In genomic region chr6:125251516-125252229, GRCh38 we compare ENCODE assay signal across 15 cellular contexts. TPM values are rescaled to one million over a fixed set of nuclear protein-coding genes. Genes with fewer than 3 reads are reported as not detected.
DNase-seq lines count a peak whose midpoint lies in the region; ATAC-seq, FAIRE-seq and TF ChIP-seq lines count a peak whose summit lies in the region.
"Had no signal": no experiment of that assay in that cellular context is flagged by ENCODE, and none has a peak within 500 bp of the region (broad histone marks: within the 10 kb centered on the region; RNA-seq: fewer than 3 reads in every experiment).

No MANE protein-coding gene starts in this region.

- intact Hi-C loops in mucosa of descending colon (cut with DNase I, micrococcal nuclease) (no loop called here), posterior cingulate gyrus (cut with DNase I) (no loop called here)

- H3K27me3 Mint-ChIP-seq in endodermal cell (ENCODE audit: insufficient read depth), result no peaks in the 10 kb centered on the region
- H3K27me3 Mint-ChIP-seq in osteocyte (ENCODE audit: unreplicated experiment), result no peaks in the 10 kb centered on the region

- no peaks in the 10 kb centered on the region for H3K79me2 ChIP-seq in OCI-LY3 (ENCODE audit: low read length)

- H3K4me3 ChIP-seq in OCI-LY3 (ENCODE audit: low read length), result peak overlapping the region; percentile 53
- no peak overlapping the region for H3K4me3 ChIP-seq in endodermal cell (ENCODE audit: low read length)
- H3K4me3 ChIP-seq in mucosa of descending colon, result no peak overlapping the region
- H3K4me3 ChIP-seq: BLaER1 treated with 17β-estradiol and CSF1 and Interleukin-3, amounts not matched to agents 10 nM and 100 nM; right atrium auricular region had no signal

- no peak overlapping the region for H3K27ac ChIP-seq in OCI-LY3 (ENCODE audit: low read length)
- H3K27ac ChIP-seq in endodermal cell (ENCODE audit: low read depth, low read length), result no peak overlapping the region
- H3K27ac ChIP-seq: BLaER1 treated with 17β-estradiol and CSF1 and Interleukin-3, amounts not matched to agents 10 nM and 100 nM; right atrium auricular region had no signal

- TF ChIP-seq CTCF in OCI-LY3 (IDR thresholded peaks at IDR 0.05; ENCODE audit: low read depth, low read length), result no peak
- no peak for TF ChIP-seq CTCF in endodermal cell (conservative IDR thresholded peaks at IDR 0.05)
- TF ChIP-seq CTCF in osteocyte (IDR thresholded peaks at IDR 0.05), result no peak
- TF ChIP-seq CTCF in mucosa of descending colon (IDR thresholded peaks at IDR 0.05), result no peak

- DNase-seq in GM12892 (ENCODE audit: insufficient read length), result no peak
- DNase-seq in endodermal cell, result peak; percentile 59
- no peak for DNase-seq in osteocyte (ENCODE audit: extremely low spot score, unreplicated experiment)
- DNase-seq in mucosa of descending colon, result no peak
- no peak for DNase-seq in posterior cingulate gyrus
- DNase-seq: activated naive CD8-positive, alpha-beta T cell treated with anti-CD3 and anti-CD28 coated beads, Interleukin-2, amount 50 U/mL, for 24 hours; NCI-H1436; NCI-H524; stimulated activated naive CD8-positive, alpha-beta T cell treated with anti-CD3 and anti-CD28 coated beads, Interleukin-15, Interleukin-2, amounts not matched to agents 100 U/mL and 50 U/mL, for 24 hours had no signal

- TF ChIP-seq POLR2A in GM12892 (IDR thresholded peaks at IDR 0.05; ENCODE audit: low read depth, low read length), result no peak

- H3K36me3 ChIP-seq in OCI-LY3 (replicated peaks; ENCODE audit: low read depth, low read length) (no peaks in the 10 kb centered on the region), endodermal cell (ENCODE audit: control insufficient read depth, insufficient read depth, low read length) (no peaks in the 10 kb centered on the region), mucosa of descending colon (ENCODE audit: low read depth) (no peaks in the 10 kb centered on the region)
- H3K36me3 ChIP-seq: BLaER1 treated with 17β-estradiol and CSF1 and Interleukin-3, amounts not matched to agents 10 nM and 100 nM; right atrium auricular region had no signal

- no peaks in the 10 kb centered on the region for H3K27me3 ChIP-seq in OCI-LY3 (ENCODE audit: low read depth, low read length)
- no peaks in the 10 kb centered on the region for H3K27me3 ChIP-seq in endodermal cell (ENCODE audit: control insufficient read depth, insufficient read depth, low read length, poor library complexity, severe bottlenecking)
- H3K27me3 ChIP-seq: BLaER1 treated with 17β-estradiol and CSF1 and Interleukin-3, amounts not matched to agents 10 nM and 100 nM; right atrium auricular region had no signal

- H3K4me1 Mint-ChIP-seq in endodermal cell (peaks cover 9% of the 10 kb centered on the region), osteocyte (ENCODE audit: unreplicated experiment) (peaks cover 35% of the 10 kb centered on the region)
- H3K4me1 Mint-ChIP-seq: activated naive CD8-positive, alpha-beta T cell treated with anti-CD3 and anti-CD28 coated beads, Interleukin-2, amount 50 U/mL, for 24 hours had no signal

- FAIRE-seq in GM12892 (lab: Jason Lieb, UNC), result peak; percentile 61

- H3K36me3 Mint-ChIP-seq in endodermal cell (ENCODE audit: low read depth) (no peaks in the 10 kb centered on the region), osteocyte (ENCODE audit: unreplicated experiment) (no peaks in the 10 kb centered on the region)

- no peaks in the 10 kb centered on the region for H3K9me3 Mint-ChIP-seq in endodermal cell
- no peaks in the 10 kb centered on the region for H3K9me3 Mint-ChIP-seq in osteocyte (ENCODE audit: unreplicated experiment)
- H3K9me3 Mint-ChIP-seq: activated naive CD8-positive, alpha-beta T cell treated with anti-CD3 and anti-CD28 coated beads, Interleukin-2, amount 50 U/mL, for 24 hours had no signal

- H4K20me1 ChIP-seq in OCI-LY3 (ENCODE audit: insufficient read depth, low read length), result no peaks in the 10 kb centered on the region
- H4K20me1 ChIP-seq: BLaER1 treated with 17β-estradiol and CSF1 and Interleukin-3, amounts not matched to agents 10 nM and 100 nM had no signal

- H2AFZ ChIP-seq in OCI-LY3 (ENCODE audit: low read depth, low read length), result peak overlapping the region; percentile 68

- H3K4me1 ChIP-seq in OCI-LY3 (ENCODE audit: low read length), result peaks cover 12% of the 10 kb centered on the region
- no peaks in the 10 kb centered on the region for H3K4me1 ChIP-seq in endodermal cell (ENCODE audit: control insufficient read depth, insufficient read depth, low read length)
- peaks cover 4% of the 10 kb centered on the region for H3K4me1 ChIP-seq in mucosa of descending colon (ENCODE audit: low read depth)
- H3K4me1 ChIP-seq: BLaER1 treated with 17β-estradiol and CSF1 and Interleukin-3, amounts not matched to agents 10 nM and 100 nM had no signal

- H3K27ac Mint-ChIP-seq in endodermal cell (peak overlapping the region; percentile 64), osteocyte (ENCODE audit: unreplicated experiment) (peak overlapping the region; percentile 79)
- H3K27ac Mint-ChIP-seq: activated naive CD8-positive, alpha-beta T cell treated with anti-CD3 and anti-CD28 coated beads, Interleukin-2, amount 50 U/mL, for 24 hours had no signal

- H3K4me2 ChIP-seq in OCI-LY3 (ENCODE audit: low read length), result peak overlapping the region; percentile 65
- H3K4me2 ChIP-seq: BLaER1 treated with 17β-estradiol and CSF1 and Interleukin-3, amounts not matched to agents 10 nM and 100 nM had no signal

- 71 to 75% methylated on average over 6 of the region's 6 CpGs for whole genome bisulfite sequencing in endodermal cell (ENCODE audit: insufficient coverage in 1 of 2, insufficient read length in 1 of 2), 2 experiments

- no peaks in the 10 kb centered on the region for H3K9me3 ChIP-seq in OCI-LY3 (ENCODE audit: insufficient read depth, low read length)
- H3K9me3 ChIP-seq in endodermal cell (ENCODE audit: control insufficient read depth, low read length), result no peaks in the 10 kb centered on the region
- no peaks in the 10 kb centered on the region for H3K9me3 ChIP-seq in mucosa of descending colon
- H3K9me3 ChIP-seq: BLaER1 treated with 17β-estradiol and CSF1 and Interleukin-3, amounts not matched to agents 10 nM and 100 nM; right atrium auricular region had no signal

- H3K4me3 Mint-ChIP-seq in endodermal cell (no peak overlapping the region), osteocyte (ENCODE audit: unreplicated experiment) (peak overlapping the region; percentile 36)
- H3K4me3 Mint-ChIP-seq: activated naive CD8-positive, alpha-beta T cell treated with anti-CD3 and anti-CD28 coated beads, Interleukin-2, amount 50 U/mL, for 24 hours had no signal

- H3K9ac ChIP-seq in OCI-LY3 (ENCODE audit: low read length), result 0 out of 2 replicates have a peak overlapping the region, but pooled peaks have one; percentile 6
- no peak overlapping the region for H3K9ac ChIP-seq in endodermal cell (ENCODE audit: extremely low read depth, low read length, poor library complexity, severe bottlenecking)
- H3K9ac ChIP-seq: BLaER1 treated with 17β-estradiol and CSF1 and Interleukin-3, amounts not matched to agents 10 nM and 100 nM had no signal

- ATAC-seq in HG03354 (IDR thresholded peaks at IDR 0.05; ENCODE audit: poor library complexity, severe bottlenecking, unreplicated experiment), result no peak
- no peak for ATAC-seq in GM18511 (IDR thresholded peaks at IDR 0.05; ENCODE audit: unreplicated experiment)
- no peak for ATAC-seq in mucosa of descending colon
- ATAC-seq: activated naive CD8-positive, alpha-beta T cell treated with anti-CD3 and anti-CD28 coated beads, Interleukin-2, amount 50 U/mL, for 24 hours; Right ventricle myocardium inferior; stimulated activated naive CD8-positive, alpha-beta T cell treated with anti-CD3 and anti-CD28 coated beads, Interleukin-15, Interleukin-2, amounts not matched to agents 100 U/mL and 50 U/mL, for 24 hours had no signal

RNA-seq across cellular contexts. Expression of gene HDDC2, which starts 50.1 kb away (rescaled TPM):
- 91.3 TPM for polyA plus RNA-seq in GM12892 (2012; ENCODE audit: missing spikeins)
- total RNA-seq in endodermal cell, result 100 to 1,000 TPM in 1 of 2 donors, 10 to 100 TPM in 1; 76.4 to 108 TPM
- polyA plus RNA-seq in endodermal cell (2013, experiment 1 of 2), result 117 TPM
- polyA plus RNA-seq in endodermal cell (2013, experiment 2 of 2), result 112 TPM
- 51.0 and 56.6 TPM in 2 replicates for total RNA-seq in osteocyte
- 10 to 100 TPM; 39.9 to 64.2 (median 56.7) TPM for total RNA-seq in mucosa of descending colon
